In genomic region chr20:5608448-5609161, GRCh38 we compare ENCODE assay signal across 7 cellular contexts. TPM values are rescaled to one million over a fixed set of nuclear protein-coding genes. Genes with fewer than 3 reads are reported as not detected.
A peak's percentile ranks its signal among the peaks of the same experiment; 100 is the strongest.
DNase-seq lines count a peak whose midpoint lies in the region; ATAC-seq and TF ChIP-seq lines count a peak whose summit lies in the region.

No MANE protein-coding gene starts in this region.

- H3K36me3 Mint-ChIP-seq in osteocyte (ENCODE audit: unreplicated experiment) = no peaks in the 10 kb centered on the region

- peaks cover 59% of the 10 kb centered on the region for H3K4me1 Mint-ChIP-seq in osteocyte (ENCODE audit: unreplicated experiment)

- DNase-seq in NOMO-1 treated with dmso at 0.1 percent for 144 hours (lab: John Stamatoyannopoulos, UW; ENCODE audit: unreplicated experiment) (peak; percentile 10), coronary artery (ENCODE audit: low spot score) (no peak), osteocyte (ENCODE audit: extremely low spot score, unreplicated experiment) (no peak), dedifferentiated amniotic fluid mesenchymal stem cell (ENCODE audit: extremely low spot score) (no peak), LoVo (ENCODE audit: low spot score) (no peak)

- H3K9me3 Mint-ChIP-seq in osteocyte (ENCODE audit: unreplicated experiment) = no peaks in the 10 kb centered on the region

- no peak for TF ChIP-seq CTCF in GM12875 (IDR thresholded peaks at IDR 0.05; ENCODE audit: borderline replicate concordance, insufficient read depth, low read depth, low read length)
- no peak for TF ChIP-seq CTCF in coronary artery (IDR thresholded peaks at IDR 0.05)
- no peak for TF ChIP-seq CTCF in osteocyte (IDR thresholded peaks at IDR 0.05)

- peak overlapping the region; percentile 18 to 32 for H3K27ac ChIP-seq in coronary artery

- H3K4me3 ChIP-seq in GM12875 (ENCODE audit: low read depth, low read length) (peak overlapping the region; percentile 69), coronary artery (peak overlapping the region; percentile 94)

- peak overlapping the region; percentile 44 for H3K27ac Mint-ChIP-seq in osteocyte (ENCODE audit: unreplicated experiment)

- H3K4me3 Mint-ChIP-seq in osteocyte (ENCODE audit: unreplicated experiment) = peak overlapping the region; percentile 96

- no peak for ATAC-seq in HG02938 (IDR thresholded peaks at IDR 0.05; ENCODE audit: unreplicated experiment)

- H3K27me3 Mint-ChIP-seq in osteocyte (ENCODE audit: unreplicated experiment) = no peaks in the 10 kb centered on the region

RNA-seq across cellular contexts. Expression of gene GPCPD1, which starts 2.2 kb away (rescaled TPM):
- 27.5 and 29.6 TPM in 2 replicates for total RNA-seq in osteocyte
